10 cellular contexts compared by ENCODE assay signal in genomic region chr15:93089855-93090305, GRCh38. TPM values are rescaled to one million over a fixed set of nuclear protein-coding genes. Genes with fewer than 3 reads are reported as not detected.
DNase-seq lines count a peak whose midpoint lies in the region; ATAC-seq and TF ChIP-seq lines count a peak whose summit lies in the region.
"Had no signal": no experiment of that assay in that cellular context is flagged by ENCODE, and none has a peak within 500 bp of the region (broad histone marks: within the 10 kb centered on the region; RNA-seq: fewer than 3 reads in every experiment).

No MANE protein-coding gene starts in this region.

- H3K36me3 Mint-ChIP-seq in glutamatergic neuron (ENCODE audit: unreplicated experiment) (peaks cover 6% of the 10 kb centered on the region), neural crest cell (ENCODE audit: low read depth) (peaks cover 9% of the 10 kb centered on the region)

- intact Hi-C loops in A673 (cut with micrococcal nuclease; ENCODE audit: unreplicated experiment) = loop anchor here (5.0 kb wide), 2 partner anchors 58 to 907 kb away; no protein-coding TSS in a partner anchor

- H3K4me3 Mint-ChIP-seq in glutamatergic neuron (ENCODE audit: unreplicated experiment) = peak overlapping the region; percentile 88
- H3K4me3 Mint-ChIP-seq in neural crest cell = peak overlapping the region; percentile 94

- peaks cover 55% of the 10 kb centered on the region for H3K27me3 ChIP-seq in A673 (replicated peaks; ENCODE audit: insufficient read depth, low read depth, low read length, poor library complexity)

- peaks cover 18% of the 10 kb centered on the region for H3K4me1 Mint-ChIP-seq in glutamatergic neuron (ENCODE audit: low read depth, unreplicated experiment)
- peaks cover 40% of the 10 kb centered on the region for H3K4me1 Mint-ChIP-seq in neural crest cell

- peaks cover 10% of the 10 kb centered on the region for H3K4me1 ChIP-seq in A673 (ENCODE audit: insufficient read depth, low read length, poor library complexity, severe bottlenecking)

- BruUV-seq in A673 (replicated peaks; lab: Mats Ljungman, UMichigan) = no TSS peak

- no peaks in the 10 kb centered on the region for H3K36me3 ChIP-seq in A673 (ENCODE audit: insufficient read depth, low read length, poor library complexity, severe bottlenecking)
- H3K36me3 ChIP-seq: SJSA1 had no signal

- DNase-seq in A673 (ENCODE audit: low spot score) (no peak), MV-4-11 (lab: John Stamatoyannopoulos, UW) (peak; percentile 34), glutamatergic neuron (no peak), neural crest cell (ENCODE audit: low read depth, low spot score) (no peak), NCI-H1092 treated with DMSO at 0.1 percent for 48 hours (lab: John Stamatoyannopoulos, UW) (no peak), SW 1271 (lab: John Stamatoyannopoulos, UW) (no peak)
- DNase-seq in stimulated activated CD4-positive, alpha-beta T cell treated with anti-CD3 and anti-CD28 coated beads, Interleukin-4, amount 100 ng/mL, for 1 hour = no peak
- DNase-seq: NCI-H2081 had no signal

- no peak overlapping the region for H3K27ac ChIP-seq in A673 (ENCODE audit: low read depth, low read length, poor library complexity, severe bottlenecking)
- H3K27ac ChIP-seq: SJSA1 had no signal

- H3K27me3 Mint-ChIP-seq in glutamatergic neuron (ENCODE audit: unreplicated experiment) (peaks cover 8% of the 10 kb centered on the region), neural crest cell (ENCODE audit: low read depth) (peaks cover 46% of the 10 kb centered on the region)

- CTCF ChIA-PET in A673 (lab: Charles Lee) = interaction anchor here (1.0 kb wide), 1 partner anchor 1030 kb away, joined by 4 read pairs; no protein-coding TSS in a partner anchor

- peaks cover 18% of the 10 kb centered on the region for H3K9me3 Mint-ChIP-seq in glutamatergic neuron (ENCODE audit: unreplicated experiment)
- no peaks in the 10 kb centered on the region for H3K9me3 Mint-ChIP-seq in neural crest cell

- H3K27ac Mint-ChIP-seq in glutamatergic neuron (ENCODE audit: unreplicated experiment) (peak overlapping the region; percentile 86), neural crest cell (ENCODE audit: unreplicated experiment) (no peak overlapping the region)

- TF ChIP-seq CTCF in A673 (conservative IDR thresholded peaks at IDR 0.05; ENCODE audit: low read depth, low read length) (no peak), glutamatergic neuron (IDR thresholded peaks at IDR 0.05; ENCODE audit: partially characterized antibody, unreplicated experiment) (no peak), neural crest cell (conservative IDR thresholded peaks at IDR 0.05) (no peak)

- no peaks in the 10 kb centered on the region for H3K9me3 ChIP-seq in A673 (ENCODE audit: low read depth, low read length, poor library complexity, severe bottlenecking)
- H3K9me3 ChIP-seq: SJSA1 had no signal

- H3K4me3 ChIP-seq in A673 (ENCODE audit: low read depth, low read length, poor library complexity, severe bottlenecking) = peak overlapping the region; percentile 31
- H3K4me3 ChIP-seq: SJSA1 had no signal

- no peak for ATAC-seq in HG02840 (IDR thresholded peaks at IDR 0.05; ENCODE audit: low FRiP score, unreplicated experiment)

- POLR2A ChIA-PET in A673 (lab: Charles Lee; ENCODE audit: low non-redundant PET) = no interaction called here

RNA-seq across cellular contexts. Expression of gene RGMA, which starts 0.9 kb away (rescaled TPM):
- 5.0 and 8.3 TPM in 2 replicates for total RNA-seq in A673 (2021)
- 56.6 TPM for total RNA-seq in glutamatergic neuron (ENCODE audit: unreplicated experiment)
- 187 and 205 TPM in 2 replicates for total RNA-seq in neural crest cell
